Comparison of ENCODE assay signal across 14 cellular contexts in the genomic region with DNA sequence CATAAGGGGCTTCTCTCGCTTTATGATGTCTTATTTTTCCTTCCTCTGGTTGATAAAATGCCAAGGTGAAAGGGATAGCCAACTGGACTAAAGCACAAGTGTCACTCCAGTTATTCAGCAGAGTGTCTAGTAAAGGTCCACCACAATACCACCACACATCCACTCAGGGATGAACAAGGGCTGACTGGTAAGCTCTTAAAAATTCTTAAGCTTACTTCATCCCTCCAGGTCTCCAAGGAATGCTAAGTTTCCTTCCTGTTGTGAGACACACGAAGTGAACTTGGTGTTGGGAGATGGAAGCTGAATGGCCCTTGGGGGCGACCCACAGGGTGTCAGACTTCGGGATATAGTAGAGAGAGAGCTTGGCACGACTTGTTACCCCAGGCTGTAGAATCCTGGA.
"Had no signal": no experiment of that assay in that cellular context is flagged by ENCODE, and none has a peak within 500 bp of the region (broad histone marks: within the 10 kb centered on the region; RNA-seq: fewer than 3 reads in every experiment).

No MANE protein-coding gene starts in this region.

- ATAC-seq: effector memory CD8-positive, alpha-beta T cell; gastroesophageal sphincter; lower lobe of right lung; naive thymus-derived CD4-positive, alpha-beta T cell; right lobe of liver had no signal

- H3K9me3 ChIP-seq: gastroesophageal sphincter, lower lobe of right lung, right lobe of liver, SJSA1, testis had no signal

- H2AFZ ChIP-seq: hepatocyte had no signal

- H3K27me3 ChIP-seq: gastroesophageal sphincter, hepatocyte, right lobe of liver, SJSA1, testis had no signal

- H3K4me3 Mint-ChIP-seq: dendritic cell treated with granulocyte-macrophage colony-stimulating factor and Interleukin-4, amounts not matched to agents 40 ng/mL and 50 ng/mL, for 4 days; effector memory CD8-positive, alpha-beta T cell; naive thymus-derived CD4-positive, alpha-beta T cell; T-helper 2 cell treated with Interferon-gamma antibody and Interleukin-4, amounts not matched to agents 5 μg/mL and 100 μg/mL, for 36 hours had no signal

- H3K27ac ChIP-seq: gastroesophageal sphincter, lower lobe of right lung, right lobe of liver, SJSA1, testis had no signal

- H3K36me3 ChIP-seq: gastroesophageal sphincter, lower lobe of right lung, right lobe of liver, SJSA1 had no signal

- H3K4me2 ChIP-seq: hepatocyte had no signal

- H3K4me3 ChIP-seq: gastroesophageal sphincter, hepatocyte, lower lobe of right lung, right lobe of liver, SJSA1, testis had no signal

- DNase-seq: activated CD4-positive, CD25-positive, alpha-beta regulatory T cell treated with anti-CD3 and anti-CD28 coated beads, Interleukin-2, amount 50 U/mL, for 72 hours; cerebellar nuclear complex; effector memory CD8-positive, alpha-beta T cell; kidney; lower lobe of right lung; naive thymus-derived CD4-positive, alpha-beta T cell; right lobe of liver; SW 1271; testis had no signal

- H3K4me1 ChIP-seq: testis had no signal

- H3K27ac Mint-ChIP-seq: dendritic cell treated with granulocyte-macrophage colony-stimulating factor and Interleukin-4, amounts not matched to agents 40 ng/mL and 50 ng/mL, for 4 days; effector memory CD8-positive, alpha-beta T cell; naive thymus-derived CD4-positive, alpha-beta T cell; T-helper 2 cell treated with Interferon-gamma antibody and Interleukin-4, amounts not matched to agents 5 μg/mL and 100 μg/mL, for 36 hours had no signal
